Comparison of ENCODE assay signal across 8 cellular contexts in genomic region chr3:32401541-32402052, GRCh38. TPM values are rescaled to one million over a fixed set of nuclear protein-coding genes. Genes with fewer than 3 reads are reported as not detected.
DNase-seq lines count a peak whose midpoint lies in the region; ATAC-seq lines count a peak whose summit lies in the region.

No MANE protein-coding gene starts in this region.

- no peaks in the 10 kb centered on the region for H3K27me3 Mint-ChIP-seq in activated naive CD8-positive, alpha-beta T cell treated with anti-CD3 and anti-CD28 coated beads for 36 hours

- peak; percentile 79 for ATAC-seq in GM21423 (IDR thresholded peaks at IDR 0.05; ENCODE audit: unreplicated experiment)
- peak; percentile 92 for ATAC-seq in Right ventricle myocardium inferior

- peaks cover 60% of the 10 kb centered on the region for H3K4me1 Mint-ChIP-seq in activated naive CD8-positive, alpha-beta T cell treated with anti-CD3 and anti-CD28 coated beads for 36 hours

- peak; percentile 42 for DNase-seq in COLO829 (ENCODE audit: low spot score)
- peak; percentile 77 for DNase-seq in HuH-7 (ENCODE audit: low spot score)
- DNase-seq in SK-N-DZ (ENCODE audit: low spot score), result peak; percentile 64
- DNase-seq in activated naive CD8-positive, alpha-beta T cell treated with anti-CD3 and anti-CD28 coated beads for 36 hours, result peak; percentile 57
- peak; percentile 93 for DNase-seq in Right ventricle myocardium inferior (ENCODE audit: missing footprints)
- DNase-seq in nucleus accumbens (lab: John Stamatoyannopoulos, UW), result peak in 52 of 56 donors; percentile 12 to 82 (median 51)

- intact Hi-C loops in Right ventricle myocardium inferior (cut with DNase I), result loop anchor here (5.0 kb wide), 1 partner anchor 224 kb away; no protein-coding TSS in a partner anchor

- H3K27ac Mint-ChIP-seq in activated naive CD8-positive, alpha-beta T cell treated with anti-CD3 and anti-CD28 coated beads for 36 hours, result peak overlapping the region; percentile 97

- peak overlapping the region; percentile 89 for H3K4me3 Mint-ChIP-seq in activated naive CD8-positive, alpha-beta T cell treated with anti-CD3 and anti-CD28 coated beads for 36 hours

- H3K36me3 ChIP-seq in urinary bladder (ENCODE audit: insufficient read depth), result no peaks in the 10 kb centered on the region

- H3K9me3 Mint-ChIP-seq in activated naive CD8-positive, alpha-beta T cell treated with anti-CD3 and anti-CD28 coated beads for 36 hours, result no peaks in the 10 kb centered on the region

- peak overlapping the region; percentile 99 for H3K27ac ChIP-seq in urinary bladder (ENCODE audit: low read depth)

- under 1% methylated on average over 40 of the region's 40 CpGs for WGBS in urinary bladder

- peaks cover 25% of the 10 kb centered on the region for H3K36me3 Mint-ChIP-seq in activated naive CD8-positive, alpha-beta T cell treated with anti-CD3 and anti-CD28 coated beads for 36 hours

- peaks cover 5% of the 10 kb centered on the region for H3K4me1 ChIP-seq in urinary bladder (ENCODE audit: insufficient read depth)

- peak overlapping the region; percentile 48 for H3K4me3 ChIP-seq in urinary bladder (ENCODE audit: low read depth, low read length)

RNA-seq across cellular contexts. Expression of gene CMTM7, which starts 9.9 kb away (rescaled TPM):
- 24.8 and 27.4 TPM in 2 replicates for polyA plus RNA-seq in SK-N-DZ (2014; cell fraction: cytosol; rRNA removed)
- 18.6 and 22.5 TPM in 2 replicates for polyA plus RNA-seq in SK-N-DZ (2014; cell fraction: nucleus; rRNA removed)
- 10 to 100 TPM; 39.2 to 39.8 TPM for total RNA-seq in activated naive CD8-positive, alpha-beta T cell treated with anti-CD3 and anti-CD28 coated beads for 36 hours
- total RNA-seq in Right ventricle myocardium inferior (5.0 TPM), urinary bladder (8.7 TPM)
- polyA plus RNA-seq in urinary bladder, result 18.2 TPM

Comparison
In these comparisons a context has a peak if more than half of its experiments do, and no peak if none do; other contexts are left out.
1. Peak in every context shown above with its lines: DNase-seq, ATAC-seq, H3K4me3 ChIP-seq and H3K27ac ChIP-seq.
2. DNase-seq: peak in every context shown above with its lines; median percentile 93 in Right ventricle myocardium inferior; 77 in HuH-7; 64 in SK-N-DZ; 57 in activated naive CD8-positive, alpha-beta T cell treated with anti-CD3 and anti-CD28 coated beads for 36 hours; 51 in nucleus accumbens; 42 in COLO829.